9 cellular contexts compared by ENCODE assay signal in the genomic region with DNA sequence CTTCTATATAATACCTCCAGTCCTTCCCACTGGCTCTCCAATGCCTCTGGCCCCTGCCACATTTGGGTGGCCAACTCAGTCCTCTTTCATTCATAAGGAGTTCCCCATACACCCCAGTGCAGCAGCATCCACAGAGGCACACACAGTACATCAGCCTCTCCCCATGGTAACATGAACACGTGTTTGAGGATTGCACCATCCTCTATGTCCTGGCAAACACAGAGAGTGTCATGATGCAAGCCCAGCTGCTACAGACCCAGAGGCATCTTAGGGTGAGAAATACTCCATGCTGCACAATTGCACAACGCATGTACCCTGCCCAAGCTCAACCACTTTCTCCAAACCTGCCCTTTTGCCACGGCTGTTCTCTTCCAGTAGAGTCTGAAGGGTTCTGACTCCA. TPM values are rescaled to one million over a fixed set of nuclear protein-coding genes. Genes with fewer than 3 reads are reported as not detected.
DNase-seq lines count a peak whose midpoint lies in the region; ATAC-seq and TF ChIP-seq lines count a peak whose summit lies in the region.
"Had no signal": no experiment of that assay in that cellular context is flagged by ENCODE, and none has a peak within 500 bp of the region (broad histone marks: within the 10 kb centered on the region; RNA-seq: fewer than 3 reads in every experiment).

No MANE protein-coding gene starts in this region.

- no peak for TF ChIP-seq POLR2A in testis (IDR thresholded peaks at IDR 0.05)

- no peaks in the 10 kb centered on the region for H3K9me3 ChIP-seq in testis

- H3K4me3 Mint-ChIP-seq in activated naive CD8-positive, alpha-beta T cell treated with anti-CD3 and anti-CD28 coated beads, Interleukin-2, amount 50 U/mL, for 24 hours, result no peak overlapping the region

- WGBS in testis, 2 donors, result 82 to 86% methylated on average over 3 of the region's 3 CpGs

- no peaks in the 10 kb centered on the region for H3K36me3 Mint-ChIP-seq in activated naive CD8-positive, alpha-beta T cell treated with anti-CD3 and anti-CD28 coated beads, Interleukin-2, amount 50 U/mL, for 24 hours (ENCODE audit: low read depth)

- no peak for ATAC-seq in activated naive CD8-positive, alpha-beta T cell treated with anti-CD3 and anti-CD28 coated beads, Interleukin-2, amount 50 U/mL, for 24 hours
- ATAC-seq in HG03280 (IDR thresholded peaks at IDR 0.05; ENCODE audit: unreplicated experiment), result no peak

- peaks cover 4% of the 10 kb centered on the region for H3K4me1 ChIP-seq in testis

- no peaks in the 10 kb centered on the region for H3K36me3 ChIP-seq in testis (ENCODE audit: low read depth, missing control alignments)

- no peak overlapping the region for H3K4me3 ChIP-seq in testis

- H3K27me3 Mint-ChIP-seq in activated naive CD8-positive, alpha-beta T cell treated with anti-CD3 and anti-CD28 coated beads, Interleukin-2, amount 50 U/mL, for 24 hours, result peaks cover 42% of the 10 kb centered on the region

- no peak overlapping the region for H3K27ac ChIP-seq in testis

- H3K9me3 Mint-ChIP-seq in activated naive CD8-positive, alpha-beta T cell treated with anti-CD3 and anti-CD28 coated beads, Interleukin-2, amount 50 U/mL, for 24 hours, result no peaks in the 10 kb centered on the region

- peaks cover 8% of the 10 kb centered on the region for H3K4me1 Mint-ChIP-seq in activated naive CD8-positive, alpha-beta T cell treated with anti-CD3 and anti-CD28 coated beads, Interleukin-2, amount 50 U/mL, for 24 hours

- no peak overlapping the region for H3K27ac Mint-ChIP-seq in activated naive CD8-positive, alpha-beta T cell treated with anti-CD3 and anti-CD28 coated beads, Interleukin-2, amount 50 U/mL, for 24 hours

- DNase-seq in NCI-H1417 (lab: John Stamatoyannopoulos, UW) (peak in 2 of 3 experiments; percentile 13 to 18), NCI-H1417 treated with DMSO at 0.1 percent for 48 hours (lab: John Stamatoyannopoulos, UW) (no peak), amniotic epithelial cell (ENCODE audit: low read depth) (peak; percentile 99), iris pigment epithelial cell (ENCODE audit: low read depth) (peak; percentile 99), testis (peak; percentile 38), dermis blood vessel endothelial cell (no peak)
- no peak for DNase-seq in activated naive CD8-positive, alpha-beta T cell treated with anti-CD3 and anti-CD28 coated beads, Interleukin-2, amount 50 U/mL, for 24 hours

- TF ChIP-seq CTCF in testis (IDR thresholded peaks at IDR 0.05), result no peak

- H3K27me3 ChIP-seq in testis, result no peaks in the 10 kb centered on the region

- intact Hi-C loops in testis (cut with DNase I; ENCODE audit: low total_unique reads), result no loop called here

RNA-seq across cellular contexts. Expression of a gene that starts 11.5 kb away (rescaled TPM):
- total RNA-seq in testis (100 to 1,000 TPM; 169 to 308 TPM), dermis blood vessel endothelial cell (0.65 and 6.1 TPM in 2 replicates)
- polyA plus RNA-seq in testis (ENCODE audit: insufficient read depth, low read depth, low replicate concordance), result 228 TPM
- total RNA-seq: endothelial cell of umbilical vein had no signal

RNA-seq across cellular contexts. Expression of a gene that starts 50.6 kb away (rescaled TPM):
- total RNA-seq in testis (100 to 1,000 TPM; 100 to 118 TPM), dermis blood vessel endothelial cell (159 and 263 TPM in 2 replicates)
- 180 TPM for polyA plus RNA-seq in testis (ENCODE audit: insufficient read depth, low read depth, low replicate concordance)

Comparison
In these comparisons a context has a peak if more than half of its experiments do, and no peak if none do; other contexts are left out.
1. DNase-seq: peak in NCI-H1417 (2 of 3), amniotic epithelial cell (single experiment), iris pigment epithelial cell (single experiment) and testis (single experiment); none in NCI-H1417 treated with DMSO at 0.1 percent for 48 hours (single experiment), dermis blood vessel endothelial cell (single experiment) and activated naive CD8-positive, alpha-beta T cell treated with anti-CD3 and anti-CD28 coated beads, Interleukin-2, amount 50 U/mL, for 24 hours (single experiment).
2. RNA of a gene that starts 11.5 kb away (total RNA-seq): 169 to 308 TPM in testis; 0.65 to 6.1 TPM in dermis blood vessel endothelial cell; every median in the first group is over 10 times any median in the second.